In genomic region chr17:42453544-42453943, GRCh38 we compare ENCODE assay signal across 19 cellular contexts. TPM values are rescaled to one million over a fixed set of nuclear protein-coding genes. Genes with fewer than 3 reads are reported as not detected.
DNase-seq lines count a peak whose midpoint lies in the region; ATAC-seq and TF ChIP-seq lines count a peak whose summit lies in the region.
"Had no signal": no experiment of that assay in that cellular context is flagged by ENCODE, and none has a peak within 500 bp of the region (broad histone marks: within the 10 kb centered on the region; RNA-seq: fewer than 3 reads in every experiment).

No MANE protein-coding gene starts in this region.

- 67 to 77% methylated on average over 3 of the region's 3 CpGs for WGBS in gastroesophageal sphincter (ENCODE audit: low coverage in 1 of 2), 2 donors

- TF ChIP-seq POLR2A in gastroesophageal sphincter (IDR thresholded peaks at IDR 0.05) = no peak

- no peaks in the 10 kb centered on the region for H3K36me3 ChIP-seq in mucosa of rectum (ENCODE audit: control insufficient read depth in 2 of 2, insufficient read depth in 2 of 2, low read length in 2 of 2)
- no peaks in the 10 kb centered on the region for H3K36me3 ChIP-seq in gastroesophageal sphincter
- H3K36me3 ChIP-seq: gastrocnemius medialis had no signal

- no peak for DNase-seq in CD14-positive monocyte (ENCODE audit: low spot score)
- peak; percentile 66 to 87 for DNase-seq in Kasumi-1 (lab: John Stamatoyannopoulos, UW)
- peak; percentile 98 for DNase-seq in SKM-1 treated with dmso at 0.1 percent for 144 hours (lab: John Stamatoyannopoulos, UW; ENCODE audit: unreplicated experiment)
- no peak for DNase-seq in posterior cingulate gyrus
- DNase-seq in activated CD4-positive, alpha-beta T cell treated with anti-CD3 and anti-CD28 coated beads, Interleukin-2, amount 10 ng/mL, durations not matched to agents 7 days and 5 days = no peak
- DNase-seq: activated CD4-positive, alpha-beta T cell treated with anti-CD3 and anti-CD28 coated beads for 4 hours; activated naive CD4-positive, alpha-beta T cell treated with Interleukin-2 at 50 U/mL for 16 hours; CD8-positive, alpha-beta T cell; DND-41; gastrocnemius medialis; H7; NCI-H1930; nephron progenitor cell; T-helper 17 cell had no signal

- peaks cover 0 to 15% (median 2%) of the 10 kb centered on the region in 3 donors for H3K27me3 Mint-ChIP-seq in CD14-positive monocyte (ENCODE audit: low read depth in 3 of 3)
- H3K27me3 Mint-ChIP-seq in activated CD4-positive, alpha-beta T cell treated with anti-CD3 and anti-CD28 coated beads, Interleukin-2, amount 10 ng/mL, durations not matched to agents 7 days and 5 days = peaks cover 37% of the 10 kb centered on the region
- H3K27me3 Mint-ChIP-seq: T-helper 17 cell had no signal

- no peak overlapping the region for H3K9ac ChIP-seq in mucosa of rectum (ENCODE audit: low read depth in 1 of 2, low read length in 2 of 2)

- TF ChIP-seq EP300 in gastroesophageal sphincter (IDR thresholded peaks at IDR 0.05) = no peak

- no peak for ATAC-seq in HG03521 (IDR thresholded peaks at IDR 0.05; ENCODE audit: unreplicated experiment)
- no peak for ATAC-seq in gastroesophageal sphincter
- ATAC-seq: CD8-positive, alpha-beta T cell; gastrocnemius medialis; T-helper 17 cell had no signal

- H3K27ac ChIP-seq in mucosa of rectum (ENCODE audit: low read depth in 2 of 2, low read length in 2 of 2) (peak overlapping the region; percentile 30 to 33), gastroesophageal sphincter (no peak overlapping the region)
- H3K27ac ChIP-seq: coronary artery, epithelial cell of prostate, gastrocnemius medialis had no signal

- no peaks in the 10 kb centered on the region for H3K9me3 Mint-ChIP-seq in CD14-positive monocyte
- H3K9me3 Mint-ChIP-seq in activated CD4-positive, alpha-beta T cell treated with anti-CD3 and anti-CD28 coated beads, Interleukin-2, amount 10 ng/mL, durations not matched to agents 7 days and 5 days = no peaks in the 10 kb centered on the region
- H3K9me3 Mint-ChIP-seq: CD8-positive, alpha-beta T cell had no signal

- H3K4me1 ChIP-seq in mucosa of rectum (ENCODE audit: control insufficient read depth in 2 of 2, insufficient read depth in 2 of 2, low read length in 2 of 2) = peaks cover 2 to 5% of the 10 kb centered on the region in 2 donors
- peaks cover 0 to 16% (median 0%) of the 10 kb centered on the region in 3 donors for H3K4me1 ChIP-seq in gastroesophageal sphincter

- H3K4me3 ChIP-seq in mucosa of rectum (ENCODE audit: low read length in 2 of 2) (no peak overlapping the region), gastroesophageal sphincter (no peak overlapping the region)
- H3K4me3 ChIP-seq: coronary artery, gastrocnemius medialis had no signal

- peaks cover 0 to 5% of the 10 kb centered on the region in 2 donors for H3K36me3 Mint-ChIP-seq in CD14-positive monocyte
- H3K36me3 Mint-ChIP-seq in activated CD4-positive, alpha-beta T cell treated with anti-CD3 and anti-CD28 coated beads, Interleukin-2, amount 10 ng/mL, durations not matched to agents 7 days and 5 days (ENCODE audit: low read depth) = no peaks in the 10 kb centered on the region
- H3K36me3 Mint-ChIP-seq: CD8-positive, alpha-beta T cell had no signal

- intact Hi-C loops in CD14-positive monocyte (cut with micrococcal nuclease) (no loop called here), posterior cingulate gyrus (cut with DNase I) (no loop called here)

- H3K27me3 ChIP-seq in mucosa of rectum (ENCODE audit: control insufficient read depth in 2 of 2, insufficient read depth in 2 of 2, low read length in 2 of 2) (no peaks in the 10 kb centered on the region), gastroesophageal sphincter (no peaks in the 10 kb centered on the region)
- H3K27me3 ChIP-seq: gastrocnemius medialis had no signal

- H3K4me3 Mint-ChIP-seq in CD14-positive monocyte = peak overlapping the region; percentile 51 to 80
- no peak overlapping the region for H3K4me3 Mint-ChIP-seq in activated CD4-positive, alpha-beta T cell treated with anti-CD3 and anti-CD28 coated beads, Interleukin-2, amount 10 ng/mL, durations not matched to agents 7 days and 5 days
- H3K4me3 Mint-ChIP-seq: CD8-positive, alpha-beta T cell; nephron progenitor cell; T-helper 17 cell had no signal

- POLR2A ChIA-PET in activated CD4-positive, alpha-beta T cell treated with anti-CD3 and anti-CD28 coated beads, Interleukin-2, amount 10 ng/mL, durations not matched to agents 7 days and 5 days (lab: Charles Lee) = no interaction called here

- peaks cover 56% of the 10 kb centered on the region for H3K4me1 Mint-ChIP-seq in CD14-positive monocyte
- peaks cover 20% of the 10 kb centered on the region for H3K4me1 Mint-ChIP-seq in activated CD4-positive, alpha-beta T cell treated with anti-CD3 and anti-CD28 coated beads, Interleukin-2, amount 10 ng/mL, durations not matched to agents 7 days and 5 days

- TF ChIP-seq CTCF in CD14-positive monocyte (IDR thresholded peaks at IDR 0.05) (no peak), gastroesophageal sphincter (IDR thresholded peaks at IDR 0.05) (no peak)

- peak overlapping the region; percentile 84 to 96 (median 95) for H3K27ac Mint-ChIP-seq in CD14-positive monocyte
- H3K27ac Mint-ChIP-seq in activated CD4-positive, alpha-beta T cell treated with anti-CD3 and anti-CD28 coated beads, Interleukin-2, amount 10 ng/mL, durations not matched to agents 7 days and 5 days = no peak overlapping the region
- H3K27ac Mint-ChIP-seq: CD8-positive, alpha-beta T cell; nephron progenitor cell; T-helper 17 cell had no signal

- H3K9me3 ChIP-seq in mucosa of rectum (ENCODE audit: control insufficient read depth in 2 of 2, low read length in 2 of 2) (no peaks in the 10 kb centered on the region), gastroesophageal sphincter (no peaks in the 10 kb centered on the region)
- H3K9me3 ChIP-seq: gastrocnemius medialis had no signal

- CTCF ChIA-PET in activated CD4-positive, alpha-beta T cell treated with anti-CD3 and anti-CD28 coated beads, Interleukin-2, amount 10 ng/mL, durations not matched to agents 7 days and 5 days (lab: Charles Lee) = interaction anchor here (0.6 to 0.7 kb wide), 2 partner anchors 262 to 396 kb away, joined by 3 to 4 read pairs; no protein-coding TSS in a partner anchor

RNA-seq across cellular contexts. Expression of gene ATP6V0A1, which starts 5.1 kb away (rescaled TPM):
- 10 to 100 TPM; 36.1 to 55.1 TPM for polyA plus RNA-seq in CD14-positive monocyte
- 10 to 100 TPM; 47.5 to 84.5 (median 65.4) TPM for total RNA-seq in gastroesophageal sphincter
- 1 to 10 TPM; 4.9 to 8.9 TPM for total RNA-seq in activated CD4-positive, alpha-beta T cell treated with anti-CD3 and anti-CD28 coated beads, Interleukin-2, amount 10 ng/mL, durations not matched to agents 7 days and 5 days

RNA-seq across cellular contexts. Expression of gene CAVIN1, which starts 30.5 kb away (rescaled TPM):
- polyA plus RNA-seq in CD14-positive monocyte = not detected
- 1,000 to 10,000 TPM in 2 of 4 donors, 100 to 1,000 TPM in 2; 615 to 1,266 (median 897) TPM for total RNA-seq in gastroesophageal sphincter
- total RNA-seq in activated CD4-positive, alpha-beta T cell treated with anti-CD3 and anti-CD28 coated beads, Interleukin-2, amount 10 ng/mL, durations not matched to agents 7 days and 5 days = 1 to 10 TPM; 1.5 to 1.6 TPM
- total RNA-seq: CD8-positive, alpha-beta T cell had no signal

Comparison
In these comparisons a context has a peak if more than half of its experiments do, and no peak if none do; other contexts are left out.
1. DNase-seq: peak in Kasumi-1 (2 of 2) and SKM-1 treated with dmso at 0.1 percent for 144 hours (single experiment); none in CD14-positive monocyte (single experiment), posterior cingulate gyrus (0 of 10) and activated CD4-positive, alpha-beta T cell treated with anti-CD3 and anti-CD28 coated beads, Interleukin-2, amount 10 ng/mL, durations not matched to agents 7 days and 5 days (single experiment).
2. H3K27ac ChIP-seq: peak in mucosa of rectum (2 of 2); none in gastroesophageal sphincter (0 of 4).
3. RNA of gene ATP6V0A1, which starts 5.1 kb away (total RNA-seq): 47.5 to 84.5 TPM in gastroesophageal sphincter; 4.9 to 8.9 TPM in activated CD4-positive, alpha-beta T cell treated with anti-CD3 and anti-CD28 coated beads, Interleukin-2, amount 10 ng/mL, durations not matched to agents 7 days and 5 days; every median in the first group is over 4 times any median in the second.
4. RNA of gene CAVIN1, which starts 30.5 kb away (total RNA-seq): 615 to 1,266 TPM in gastroesophageal sphincter; 1.5 to 1.6 TPM in activated CD4-positive, alpha-beta T cell treated with anti-CD3 and anti-CD28 coated beads, Interleukin-2, amount 10 ng/mL, durations not matched to agents 7 days and 5 days; every median in the first group is over 100 times any median in the second.